ENCODE assay signal across 12 cellular contexts in genomic region chr3:71109977-71110285, GRCh38.
DNase-seq lines count a peak whose midpoint lies in the region; ATAC-seq, FAIRE-seq and TF ChIP-seq lines count a peak whose summit lies in the region.
"Had no signal": no experiment of that assay in that cellular context is flagged by ENCODE, and none has a peak within 500 bp of the region (broad histone marks: within the 10 kb centered on the region; RNA-seq: fewer than 3 reads in every experiment).

No MANE protein-coding gene starts in this region.

- no peaks in the 10 kb centered on the region for H3K9me3 Mint-ChIP-seq in CD4-positive, alpha-beta T cell
- H3K9me3 Mint-ChIP-seq in glutamatergic neuron (ENCODE audit: unreplicated experiment), result peaks cover 1% of the 10 kb centered on the region

- no peak for TF ChIP-seq CTCF in CD4-positive, alpha-beta T cell (IDR thresholded peaks at IDR 0.05)
- no peak for TF ChIP-seq CTCF in endothelial cell of umbilical vein (IDR thresholded peaks at IDR 0.05; ENCODE audit: extremely low read depth in 1 of 2, insufficient read depth in 1 of 2, low read depth in 1 of 2, low read length in 2 of 2)
- TF ChIP-seq CTCF in osteoblast (IDR thresholded peaks at IDR 0.05; ENCODE audit: extremely low read depth, low read depth, low read length), result no peak
- TF ChIP-seq CTCF in glutamatergic neuron (IDR thresholded peaks at IDR 0.05; ENCODE audit: partially characterized antibody, unreplicated experiment), result no peak

- no peaks in the 10 kb centered on the region for H3K9me3 ChIP-seq in CD4-positive, alpha-beta T cell (ENCODE audit: control insufficient read depth, low read length)
- H3K9me3 ChIP-seq in SK-N-MC (ENCODE audit: low read depth, low read length) (no peaks in the 10 kb centered on the region), endothelial cell of umbilical vein (replicated peaks; ENCODE audit: control insufficient read depth, insufficient read depth, low read length) (no peaks in the 10 kb centered on the region), osteoblast (ENCODE audit: low read depth, low read length) (no peaks in the 10 kb centered on the region)

- CTCF ChIA-PET in CD4-positive, alpha-beta T cell (lab: Charles Lee), result interaction anchor here (1.0 to 1.7 kb wide), 2 partner anchors 17 to 26 kb away, joined by 3 read pairs; no protein-coding TSS in a partner anchor
- CTCF ChIA-PET in endothelial cell of umbilical vein (lab: Charles Lee), result interaction anchor here (1.0 to 1.6 kb wide), 3 partner anchors 19 to 559 kb away, joined by 4 to 7 read pairs (median 4); no protein-coding TSS in a partner anchor

- peaks cover 92% of the 10 kb centered on the region for H3K36me3 Mint-ChIP-seq in CD4-positive, alpha-beta T cell (ENCODE audit: low read depth)
- H3K36me3 Mint-ChIP-seq in glutamatergic neuron (ENCODE audit: unreplicated experiment), result no peaks in the 10 kb centered on the region

- POLR2A ChIA-PET in CD4-positive, alpha-beta T cell (lab: Charles Lee), result interaction anchor here (0.6 to 2.1 kb wide), 3 partner anchors 9 to 46 kb away, joined by 4 to 7 read pairs (median 4); no protein-coding TSS in a partner anchor
- POLR2A ChIA-PET in endothelial cell of umbilical vein (lab: Charles Lee), result interaction anchor here (1.0 to 1.2 kb wide), 2 partner anchors 8 to 19 kb away, joined by 3 read pairs; no protein-coding TSS in a partner anchor

- FAIRE-seq in endothelial cell of umbilical vein (lab: Jason Lieb, UNC), result no peak

- TSS peak; percentile 89 for BruUV-seq in endothelial cell of umbilical vein (replicated peaks; lab: Mats Ljungman, UMichigan)

- peaks cover 94% of the 10 kb centered on the region for H3K4me1 Mint-ChIP-seq in CD4-positive, alpha-beta T cell (ENCODE audit: low read depth)
- H3K4me1 Mint-ChIP-seq in glutamatergic neuron (ENCODE audit: low read depth, unreplicated experiment), result no peaks in the 10 kb centered on the region

- H4K20me1 ChIP-seq in endothelial cell of umbilical vein (replicated peaks; ENCODE audit: control insufficient read depth, extremely low read depth, insufficient read depth, low read length) (no peaks in the 10 kb centered on the region), osteoblast (ENCODE audit: insufficient read depth, low read length) (no peaks in the 10 kb centered on the region)

- no peaks in the 10 kb centered on the region; the same call in 1 of the 2 replicates for H3K36me3 ChIP-seq in SK-N-MC (ENCODE audit: insufficient read depth, low read length)
- peaks cover 0 to 3% of the 10 kb centered on the region in 2 experiments for H3K36me3 ChIP-seq in endothelial cell of umbilical vein (ENCODE audit: control insufficient read depth in 2 of 2, extremely low read depth in 1 of 2, insufficient read depth in 2 of 2, low read length in 2 of 2)
- peaks cover 23% of the 10 kb centered on the region for H3K36me3 ChIP-seq in osteoblast (ENCODE audit: insufficient read depth, low read length)

- no peaks in the 10 kb centered on the region for H3K9me1 ChIP-seq in endothelial cell of umbilical vein (replicated peaks; ENCODE audit: control insufficient read depth, extremely low read depth, insufficient read depth, low read length)

- no peak for ATAC-seq in CD4-positive, alpha-beta T cell (ENCODE audit: poor library complexity)
- no peak for ATAC-seq in GM21528 (IDR thresholded peaks at IDR 0.05; ENCODE audit: low FRiP score, unreplicated experiment)

- H3K4me3 Mint-ChIP-seq in CD4-positive, alpha-beta T cell, result no peak overlapping the region
- no peak overlapping the region for H3K4me3 Mint-ChIP-seq in glutamatergic neuron (ENCODE audit: unreplicated experiment)

- no peak overlapping the region for H3K9ac ChIP-seq in SK-N-MC (ENCODE audit: insufficient read length)
- H3K9ac ChIP-seq in endothelial cell of umbilical vein (replicated peaks; ENCODE audit: extremely low read depth, insufficient read depth, low read length), result peak overlapping the region; percentile 94

- H3K4me3 ChIP-seq in SK-N-MC (no peak overlapping the region), endothelial cell of umbilical vein (replicated peaks in 1 of 3; ENCODE audit: insufficient read depth in 1 of 3, low read depth in 1 of 3, low read length in 3 of 3) (no peak overlapping the region), osteoblast (ENCODE audit: insufficient read depth, low read length) (peak overlapping the region; percentile 48)

- dilution Hi-C loops in endothelial cell of umbilical vein (cut with MboI; ENCODE audit: extremely low pct_ligation_motif_present, low sequenced_read_pairs), result no loop called here

- H3K27ac ChIP-seq in CD4-positive, alpha-beta T cell (ENCODE audit: low read depth, low read length), result no peak overlapping the region
- H3K27ac ChIP-seq in SK-N-MC (peak overlapping the region; percentile 42; the same call in 1 of the 2 replicates), endothelial cell of umbilical vein (ENCODE audit: insufficient read depth, low read depth, low read length) (peak overlapping the region; percentile 97), osteoblast (ENCODE audit: low read depth, low read length) (peak overlapping the region; percentile 98)

- H3K4me2 ChIP-seq in endothelial cell of umbilical vein (ENCODE audit: insufficient read depth, low read length) (peak overlapping the region; percentile 92), osteoblast (ENCODE audit: insufficient read depth, low read length) (peak overlapping the region; percentile 87)

- peak overlapping the region; percentile 83 for H3K27ac Mint-ChIP-seq in CD4-positive, alpha-beta T cell
- no peak overlapping the region for H3K27ac Mint-ChIP-seq in glutamatergic neuron (ENCODE audit: unreplicated experiment)

- H3K4me1 ChIP-seq in endothelial cell of umbilical vein (ENCODE audit: control insufficient read depth, extremely low read depth, insufficient read depth, low read length) (peaks cover 59% of the 10 kb centered on the region), osteoblast (ENCODE audit: insufficient read depth, low read length) (peaks cover 45% of the 10 kb centered on the region)

- no peaks in the 10 kb centered on the region for H3K27me3 Mint-ChIP-seq in CD4-positive, alpha-beta T cell
- H3K27me3 Mint-ChIP-seq in glutamatergic neuron (ENCODE audit: unreplicated experiment), result no peaks in the 10 kb centered on the region

- H3K79me2 ChIP-seq in endothelial cell of umbilical vein (ENCODE audit: control insufficient read depth, insufficient read depth, low read length), result peaks cover 6% of the 10 kb centered on the region
- H3K79me2 ChIP-seq in osteoblast (ENCODE audit: insufficient read depth, low read length), result peaks cover 80% of the 10 kb centered on the region

- DNase-seq in CD4-positive, alpha-beta T cell, result no peak
- DNase-seq in SK-N-MC (ENCODE audit: low read depth, low spot score), result no peak
- no peak for DNase-seq in endothelial cell of umbilical vein (ENCODE audit: low read depth, low spot score)
- DNase-seq in osteoblast (ENCODE audit: insufficient read length, low spot score, missing footprints), result no peak
- DNase-seq in NCI-H526 treated with DMSO at 0.1 percent for 48 hours (lab: John Stamatoyannopoulos, UW), result no peak
- DNase-seq in mucosa of gallbladder (ENCODE audit: low spot score), result no peak
- no peak for DNase-seq in glutamatergic neuron
- DNase-seq: activated T-cell treated with anti-CD3 and anti-CD28 coated beads for 4 hours, Calu3, NCI-H446, RPMI8226 had no signal

- no peak overlapping the region for H2AFZ ChIP-seq in endothelial cell of umbilical vein (ENCODE audit: low read depth, low read length)
- H2AFZ ChIP-seq in osteoblast (ENCODE audit: low read length), result no peak overlapping the region

- no peaks in the 10 kb centered on the region for H3K27me3 ChIP-seq in CD4-positive, alpha-beta T cell (ENCODE audit: control insufficient read depth, insufficient read depth, low read length)
- H3K27me3 ChIP-seq in endothelial cell of umbilical vein (ENCODE audit: control insufficient read depth in 2 of 2, insufficient read depth in 2 of 2, low read length in 2 of 2) (no peaks in the 10 kb centered on the region), osteoblast (ENCODE audit: insufficient read depth, low read length) (no peaks in the 10 kb centered on the region)

- no peak for TF ChIP-seq POLR2A in endothelial cell of umbilical vein (IDR thresholded peaks at IDR 0.05; ENCODE audit: low read depth, low read length)

- intact Hi-C loops in CD4-positive, alpha-beta T cell (cut with DNase I, micrococcal nuclease), result no loop called here
- intact Hi-C loops in endothelial cell of umbilical vein (cut with micrococcal nuclease), result loop anchor here (1.0 to 10.0 kb wide), 5 partner anchors 9 to 285 kb away; no protein-coding TSS in a partner anchor

TF ChIP-seq in endothelial cell of umbilical vein, 7 proteins besides CTCF, POLR2A, EP300 and RAD21:
- TF ChIP-seq MYC (IDR thresholded peaks at IDR 0.05; ENCODE audit: low read depth, low read length), result no peak
- TF ChIP-seq JUN (IDR thresholded peaks at IDR 0.05; ENCODE audit: borderline replicate concordance, insufficient read depth, insufficient read length, low read depth), result no peak
- TF ChIP-seq GATA2 (IDR thresholded peaks at IDR 0.05; ENCODE audit: insufficient read depth, insufficient read length, low read depth, low read length), result no peak
- no peak for TF ChIP-seq FOS (IDR thresholded peaks at IDR 0.05; ENCODE audit: borderline replicate concordance, insufficient read depth, low read length)
- TF ChIP-seq EZH2 (IDR thresholded peaks at IDR 0.05; ENCODE audit: borderline replicate concordance, low read depth, low read length, severe bottlenecking), result no peak
- no peak for TF ChIP-seq MAX (IDR thresholded peaks at IDR 0.05; ENCODE audit: insufficient read depth, insufficient read length)
- no peak for TF ChIP-seq POLR2AphosphoS5 (IDR thresholded peaks at IDR 0.05; ENCODE audit: insufficient read depth, low read depth, low read length)
